In the genomic region with DNA sequence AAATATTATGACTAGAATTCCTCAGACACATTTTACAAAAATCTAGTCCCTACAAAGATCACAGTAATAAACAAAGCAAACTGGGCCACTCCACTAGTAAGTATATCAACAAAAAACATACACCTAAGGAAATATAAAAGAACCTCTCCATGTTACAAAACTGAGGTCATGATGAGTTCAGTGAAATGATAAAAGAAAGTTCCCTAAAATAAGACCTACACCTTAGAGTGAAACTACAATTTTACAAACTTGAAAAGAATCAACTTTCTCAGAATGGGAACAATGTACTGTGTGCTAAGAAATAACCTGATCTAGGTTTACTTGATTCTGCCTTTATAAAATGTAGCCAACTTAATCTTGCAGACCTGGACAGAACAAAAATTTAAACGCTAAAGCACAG, we compare ENCODE assay signal across 1 cellular context.
A peak's percentile ranks its signal among the peaks of the same experiment; 100 is the strongest.
TF ChIP-seq lines count a peak whose summit lies in the region.

No MANE protein-coding gene starts in this region.

TF ChIP-seq in HepG2, 621 proteins besides CTCF, POLR2A, EP300 and RAD21 (continued from another document):
- no peak for TF ChIP-seq PATZ1 (CRISPR knock-in tag; IDR thresholded peaks at IDR 0.05)
- no peak for TF ChIP-seq SYNCRIP (IDR thresholded peaks at IDR 0.05; ENCODE audit: insufficient read depth, low read depth, low read length)
- no peak for TF ChIP-seq ZNF446 (CRISPR knock-in tag; IDR thresholded peaks at IDR 0.05)
- no peak for TF ChIP-seq PAWR (CRISPR knock-in tag; IDR thresholded peaks at IDR 0.05; ENCODE audit: borderline replicate concordance)
- TF ChIP-seq NR2F2 (IDR thresholded peaks at IDR 0.05; ENCODE audit: borderline replicate concordance, low read depth), result no peak
- TF ChIP-seq ZNF44 (CRISPR knock-in tag; IDR thresholded peaks at IDR 0.05), result no peak
- no peak for TF ChIP-seq RNF219 (CRISPR knock-in tag; IDR thresholded peaks at IDR 0.05)
- TF ChIP-seq NR2C2 (CRISPR knock-in tag; IDR thresholded peaks at IDR 0.05; ENCODE audit: borderline replicate concordance), result 0 out of 2 replicates have a peak, but pooled peaks have one; percentile 31
TF ChIP-seq in HepG2: peak in this region for 4.
